Comparison of ENCODE assay signal across 30 cellular contexts in the genomic region with DNA sequence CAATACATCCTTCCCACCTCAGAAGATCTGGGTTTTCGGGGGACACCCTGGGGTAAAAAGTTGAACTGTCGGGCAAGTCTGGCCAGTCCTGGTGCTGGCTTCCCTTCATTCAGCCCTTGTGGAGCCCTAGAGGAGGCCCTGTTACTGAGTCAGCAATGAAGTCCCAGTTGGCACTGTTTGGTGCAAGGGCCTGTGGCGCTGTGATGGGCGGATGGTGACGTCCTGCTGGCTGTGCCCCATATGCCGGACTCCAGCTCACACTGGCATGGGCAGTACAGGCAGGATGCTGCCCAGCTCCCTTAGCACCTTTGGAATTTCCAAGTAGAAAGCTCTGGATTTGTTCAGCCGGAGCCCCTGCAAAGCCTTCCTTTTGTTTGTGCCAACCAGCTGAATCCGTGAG.
"Had no signal": no experiment of that assay in that cellular context is flagged by ENCODE, and none has a peak within 500 bp of the region (broad histone marks: within the 10 kb centered on the region; RNA-seq: fewer than 3 reads in every experiment).

No MANE protein-coding gene starts in this region.

- H3K4me3 ChIP-seq: body of pancreas, colonic mucosa, esophagus squamous epithelium, gastroesophageal sphincter, heart right ventricle had no signal

- H3K27me3 ChIP-seq: body of pancreas, colonic mucosa had no signal

- H3K4me3 Mint-ChIP-seq: activated CD4-positive, alpha-beta memory T cell treated with anti-CD3 and anti-CD28 coated beads for 36 hours; activated CD4-positive, alpha-beta T cell treated with anti-CD3 and anti-CD28 coated beads for 36 hours; activated CD4-positive, alpha-beta T cell treated with anti-CD3 and anti-CD28 coated beads, Interleukin-2, amount 10 ng/mL, durations not matched to agents 24 days and 14 days; activated CD8-positive, alpha-beta memory T cell treated with anti-CD3 and anti-CD28 coated beads, Interleukin-2, amount 10 ng/mL, durations not matched to agents 7 days and 5 days; activated CD8-positive, alpha-beta T cell treated with anti-CD3 and anti-CD28 coated beads, Interleukin-2, amount 10 ng/mL, durations not matched to agents 7 days and 5 days; activated naive CD8-positive, alpha-beta T cell; activated T-helper 1 cell treated with anti-CD3 and anti-CD28 coated beads, Interleukin-12 subunit alpha, Interleukin-12 subunit beta, Interleukin-2, Interleukin-4 antibody, amounts not matched to agents 30 ng/mL and 10 ng/mL and 1 ng/mL, durations not matched to agents 14 hours and 24 hours and 36 hours; T-cell; T-helper 1 cell treated with Interleukin-12 subunit alpha and Interleukin-12 subunit beta and Interleukin-4 antibody, amounts not matched to agents 30 μg/mL and 1 μg/mL, for 36 hours had no signal

- H3K9me3 Mint-ChIP-seq: activated CD4-positive, alpha-beta memory T cell treated with anti-CD3 and anti-CD28 coated beads for 36 hours; activated CD4-positive, alpha-beta T cell treated with anti-CD3 and anti-CD28 coated beads, Interleukin-2, amount 10 ng/mL, durations not matched to agents 24 days and 14 days; activated T-helper 1 cell treated with anti-CD3 and anti-CD28 coated beads, Interleukin-12 subunit alpha, Interleukin-12 subunit beta, Interleukin-2, Interleukin-4 antibody, amounts not matched to agents 30 ng/mL and 10 ng/mL and 1 ng/mL, durations not matched to agents 14 hours and 24 hours and 36 hours; activated T-helper 2 cell treated with anti-CD3 and anti-CD28 coated beads, Interferon-gamma antibody, Interleukin-2, Interleukin-4, amounts not matched to agents 10 μg/mL and 5 μg/mL and 100 μg/mL, durations not matched to agents 14 hours and 24 hours and 36 hours; T-cell; T-helper 1 cell treated with Interleukin-12 subunit alpha and Interleukin-12 subunit beta and Interleukin-4 antibody, amounts not matched to agents 30 μg/mL and 1 μg/mL, for 36 hours had no signal

- H3K27ac ChIP-seq: body of pancreas, colonic mucosa, epithelial cell of prostate, esophagus squamous epithelium, gastroesophageal sphincter, heart right ventricle had no signal

- DNase-seq: activated CD4-positive, alpha-beta memory T cell treated with anti-CD3 and anti-CD28 coated beads for 36 hours; activated CD4-positive, alpha-beta T cell treated with anti-CD3 and anti-CD28 coated beads for 36 hours; activated CD4-positive, alpha-beta T cell treated with anti-CD3 and anti-CD28 coated beads, Interleukin-2, amount 10 ng/mL, durations not matched to agents 24 days and 14 days; activated CD4-positive, CD25-positive, alpha-beta regulatory T cell; activated CD4-positive, CD25-positive, alpha-beta regulatory T cell treated with anti-CD3 and anti-CD28 coated beads, Interleukin-2, amount 50 U/mL, for 72 hours; activated CD8-positive, alpha-beta memory T cell treated with anti-CD3 and anti-CD28 coated beads, Interleukin-2, amount 10 ng/mL, durations not matched to agents 7 days and 5 days; activated CD8-positive, alpha-beta memory T cell treated with anti-CD3 and anti-CD28 coated beads, Interleukin-2, amount 50 U/mL, for 4 hours; activated CD8-positive, alpha-beta T cell treated with anti-CD3 and anti-CD28 coated beads, Interleukin-2, amount 10 ng/mL, durations not matched to agents 7 days and 5 days; activated gamma-delta T cell treated with Interleukin-2 at 50 U/mL for 16 hours; activated naive CD4-positive, alpha-beta T cell treated with anti-CD3 and anti-CD28 coated beads, Interleukin-2, amount 50 U/mL, for 16 hours; activated naive CD4-positive, alpha-beta T cell treated with Interleukin-2 at 50 U/mL for 16 hours; activated T-cell treated with anti-CD3 and anti-CD28 coated beads, Interleukin-2, amount 50 U/mL, for 1 hour; activated T-cell treated with anti-CD3 and anti-CD28 coated beads, Interleukin-2, amount 50 U/mL, for 48 hours; amniotic stem cell; central memory CD4-positive, alpha-beta T cell; cerebellar nuclear complex; colonic mucosa; effector CD8-positive, alpha-beta T cell; esophagus squamous epithelium; foreskin melanocyte; heart right ventricle; T-cell; T-helper 9 cell had no signal

- H3K4me1 Mint-ChIP-seq: activated CD4-positive, alpha-beta T cell treated with anti-CD3 and anti-CD28 coated beads for 36 hours; activated CD4-positive, alpha-beta T cell treated with anti-CD3 and anti-CD28 coated beads, Interleukin-2, amount 10 ng/mL, durations not matched to agents 24 days and 14 days; activated CD8-positive, alpha-beta memory T cell treated with anti-CD3 and anti-CD28 coated beads, Interleukin-2, amount 10 ng/mL, durations not matched to agents 7 days and 5 days; T-cell had no signal

- H3K36me3 ChIP-seq: colonic mucosa, esophagus squamous epithelium, gastroesophageal sphincter, heart right ventricle had no signal

- ATAC-seq: activated CD4-positive, alpha-beta T cell treated with anti-CD3 and anti-CD28 coated beads for 36 hours; activated CD8-positive, alpha-beta memory T cell treated with anti-CD3 and anti-CD28 coated beads, Interleukin-2, amount 10 ng/mL, durations not matched to agents 7 days and 5 days; activated CD8-positive, alpha-beta T cell treated with anti-CD3 and anti-CD28 coated beads, Interleukin-2, amount 10 ng/mL, durations not matched to agents 7 days and 5 days; body of pancreas; gastroesophageal sphincter; heart right ventricle; T-cell had no signal

- H3K9me3 ChIP-seq: body of pancreas, colonic mucosa, esophagus squamous epithelium, gastroesophageal sphincter, heart right ventricle had no signal

- H3K4me1 ChIP-seq: colonic mucosa, gastroesophageal sphincter had no signal

- H3K27ac Mint-ChIP-seq: activated CD4-positive, alpha-beta memory T cell treated with anti-CD3 and anti-CD28 coated beads for 36 hours; activated CD4-positive, alpha-beta T cell treated with anti-CD3 and anti-CD28 coated beads for 36 hours; activated CD4-positive, alpha-beta T cell treated with anti-CD3 and anti-CD28 coated beads, Interleukin-2, amount 10 ng/mL, durations not matched to agents 24 days and 14 days; activated CD8-positive, alpha-beta memory T cell treated with anti-CD3 and anti-CD28 coated beads, Interleukin-2, amount 10 ng/mL, durations not matched to agents 7 days and 5 days; activated CD8-positive, alpha-beta T cell treated with anti-CD3 and anti-CD28 coated beads, Interleukin-2, amount 10 ng/mL, durations not matched to agents 7 days and 5 days; activated naive CD8-positive, alpha-beta T cell; activated T-helper 1 cell treated with anti-CD3 and anti-CD28 coated beads, Interleukin-12 subunit alpha, Interleukin-12 subunit beta, Interleukin-2, Interleukin-4 antibody, amounts not matched to agents 30 ng/mL and 10 ng/mL and 1 ng/mL, durations not matched to agents 14 hours and 24 hours and 36 hours; activated T-helper 2 cell treated with anti-CD3 and anti-CD28 coated beads, Interferon-gamma antibody, Interleukin-2, Interleukin-4, amounts not matched to agents 10 μg/mL and 5 μg/mL and 100 μg/mL, durations not matched to agents 14 hours and 24 hours and 36 hours; T-cell; T-helper 1 cell treated with Interleukin-12 subunit alpha and Interleukin-12 subunit beta and Interleukin-4 antibody, amounts not matched to agents 30 μg/mL and 1 μg/mL, for 36 hours had no signal

- H3K27me3 Mint-ChIP-seq: activated CD4-positive, alpha-beta T cell treated with anti-CD3 and anti-CD28 coated beads, Interleukin-2, amount 10 ng/mL, durations not matched to agents 24 days and 14 days had no signal

- H3K36me3 Mint-ChIP-seq: activated CD4-positive, alpha-beta memory T cell treated with anti-CD3 and anti-CD28 coated beads for 36 hours; activated CD8-positive, alpha-beta memory T cell treated with anti-CD3 and anti-CD28 coated beads, Interleukin-2, amount 10 ng/mL, durations not matched to agents 7 days and 5 days; activated naive CD8-positive, alpha-beta T cell; T-cell had no signal
